In the genomic region with DNA sequence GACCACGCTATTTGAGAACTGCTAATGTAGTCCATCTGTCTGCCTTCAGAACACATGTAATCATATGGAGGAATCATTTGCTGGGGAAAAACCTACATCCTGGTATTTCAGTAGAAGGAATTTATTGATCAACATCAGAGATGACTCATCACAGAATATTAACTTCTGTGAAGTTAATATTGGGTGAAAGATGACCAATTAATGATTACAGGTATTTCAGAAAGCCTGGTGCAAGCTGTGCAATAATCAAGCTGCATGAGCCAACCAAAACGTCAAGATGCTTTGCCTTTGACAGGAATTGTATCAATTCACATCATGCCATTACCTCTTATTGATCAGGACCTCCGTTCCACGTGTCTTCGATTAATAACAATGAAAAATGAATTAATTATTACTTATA, we compare ENCODE assay signal across 18 cellular contexts. TPM values are rescaled to one million over a fixed set of nuclear protein-coding genes. Genes with fewer than 3 reads are reported as not detected.
DNase-seq lines count a peak whose midpoint lies in the region; ATAC-seq, FAIRE-seq and TF ChIP-seq lines count a peak whose summit lies in the region.
"Had no signal": no experiment of that assay in that cellular context is flagged by ENCODE, and none has a peak within 500 bp of the region (broad histone marks: within the 10 kb centered on the region; RNA-seq: fewer than 3 reads in every experiment).

No MANE protein-coding gene starts in this region.

- no peak for FAIRE-seq in pancreas (lab: Jason Lieb, UNC)
- no peak for FAIRE-seq in RCC 7860 (lab: Jason Lieb, UNC)
- FAIRE-seq: G401.6, GM12892 had no signal

- H4K8ac ChIP-seq in mesenchymal stem cell (ENCODE audit: low read length), result no peak overlapping the region

- TF ChIP-seq CTCF in Calu3 (IDR thresholded peaks at IDR 0.05; ENCODE audit: unreplicated experiment), result no peak
- TF ChIP-seq CTCF in pancreas (IDR thresholded peaks at IDR 0.05), result no peak
- no peak for TF ChIP-seq CTCF in osteocyte (IDR thresholded peaks at IDR 0.05)

- H3K18ac ChIP-seq in mesenchymal stem cell (ENCODE audit: low read depth in 1 of 2, low read length in 2 of 2), result no peak overlapping the region

- no peak overlapping the region for H3K9ac ChIP-seq in mesenchymal stem cell (ENCODE audit: low read length)

- H3K79me1 ChIP-seq in mesenchymal stem cell (replicated peaks; ENCODE audit: low read length, poor library complexity, severe bottlenecking), result no peaks in the 10 kb centered on the region

- no peaks in the 10 kb centered on the region for H3K27me3 ChIP-seq in mesenchymal stem cell (ENCODE audit: control insufficient read depth in 1 of 2, insufficient read depth in 1 of 2, low read length in 2 of 2)
- H3K27me3 ChIP-seq in pancreas, result no peaks in the 10 kb centered on the region

- peaks cover 87% of the 10 kb centered on the region for H3K4me1 Mint-ChIP-seq in Calu3 (ENCODE audit: low read depth, unreplicated experiment)
- peaks cover 29% of the 10 kb centered on the region for H3K4me1 Mint-ChIP-seq in osteocyte (ENCODE audit: unreplicated experiment)
- H3K4me1 Mint-ChIP-seq: CD4-positive, alpha-beta memory T cell; H9 had no signal

- H3K9me3 ChIP-seq in mesenchymal stem cell (ENCODE audit: control insufficient read depth, low read length), result no peaks in the 10 kb centered on the region
- no peaks in the 10 kb centered on the region for H3K9me3 ChIP-seq in pancreas

- peak overlapping the region; percentile 37 for H3K27ac Mint-ChIP-seq in Calu3 (ENCODE audit: unreplicated experiment)
- no peak overlapping the region for H3K27ac Mint-ChIP-seq in osteocyte (ENCODE audit: unreplicated experiment)
- H3K27ac Mint-ChIP-seq: CD4-positive, alpha-beta memory T cell; GM23338; H9 had no signal

- H2AK5ac ChIP-seq in mesenchymal stem cell (ENCODE audit: low read length, severe bottlenecking), result peak overlapping the region; percentile 72

- ATAC-seq in pancreas (peak in 3 of 4 donors; percentile 26 to 64 (median 64)), GM18858 (IDR thresholded peaks at IDR 0.05; ENCODE audit: unreplicated experiment) (no peak)
- ATAC-seq: GM23338, HCT116 had no signal

- no peak overlapping the region for H3K4me3 ChIP-seq in mesenchymal stem cell (ENCODE audit: insufficient read depth in 1 of 2, low read depth in 1 of 2, low read length in 2 of 2)
- no peak overlapping the region for H3K4me3 ChIP-seq in pancreas
- H3K4me3 ChIP-seq: GM23338 had no signal

- H3K4me2 ChIP-seq in mesenchymal stem cell (ENCODE audit: low read length, poor library complexity, severe bottlenecking), result no peak overlapping the region
- H3K4me2 ChIP-seq: GM23338 had no signal

- BruUV-seq in Calu3 (replicated peaks; lab: Mats Ljungman, UMichigan), result no TSS peak

- no peak overlapping the region for H2BK15ac ChIP-seq in mesenchymal stem cell (ENCODE audit: low read depth, poor library complexity, severe bottlenecking)

- H3K27me3 Mint-ChIP-seq in Calu3 (ENCODE audit: unreplicated experiment) (no peaks in the 10 kb centered on the region), osteocyte (ENCODE audit: unreplicated experiment) (no peaks in the 10 kb centered on the region)

- H3K27ac ChIP-seq in mesenchymal stem cell (ENCODE audit: low read length, poor library complexity, severe bottlenecking) (no peak overlapping the region), pancreas (no peak overlapping the region)

- no peak overlapping the region for H4K91ac ChIP-seq in mesenchymal stem cell (ENCODE audit: low read length)

- H2BK5ac ChIP-seq in mesenchymal stem cell (ENCODE audit: low read depth, low read length, poor library complexity, severe bottlenecking), result no peak overlapping the region

- intact Hi-C loops in Calu3 (cut with micrococcal nuclease; ENCODE audit: unreplicated experiment) (no loop called here), pancreas (cut with DNase I) (no loop called here)

- H3K4me1 ChIP-seq in mesenchymal stem cell (ENCODE audit: control insufficient read depth, insufficient read depth, low read depth, low read length) (peaks cover 4% of the 10 kb centered on the region), pancreas (no peaks in the 10 kb centered on the region)

- WGBS in mesenchymal stem cell, result 100% methylated on average over 2 of the region's 5 CpGs
- WGBS in pancreas, 2 donors, result 51 to 52% methylated on average over 5 of the region's 5 CpGs

- no peak overlapping the region for H2AFZ ChIP-seq in mesenchymal stem cell (ENCODE audit: low read depth, low read length)

- no peak for DNase-seq in Calu3
- no peak for DNase-seq in mesenchymal stem cell
- DNase-seq in pancreas, result no peak
- no peak for DNase-seq in NCI-H2171 (lab: John Stamatoyannopoulos, UW)
- DNase-seq in RCC 7860 (ENCODE audit: low spot score), result no peak
- no peak for DNase-seq in osteocyte (ENCODE audit: extremely low spot score, unreplicated experiment)
- DNase-seq: 8988T; C1 segment of cervical spinal cord; CD4-positive, alpha-beta memory T cell; COR-L47; DMS153; DND-41; H9 had no signal

- no peak overlapping the region for H3K4me3 Mint-ChIP-seq in Calu3 (ENCODE audit: low read depth, unreplicated experiment)
- no peak overlapping the region for H3K4me3 Mint-ChIP-seq in osteocyte (ENCODE audit: unreplicated experiment)
- H3K4me3 Mint-ChIP-seq: CD4-positive, alpha-beta memory T cell; GM23338; H9 had no signal

- no peak overlapping the region for H2BK12ac ChIP-seq in mesenchymal stem cell (ENCODE audit: low read length in 2 of 2)

- H3K36me3 Mint-ChIP-seq in Calu3 (ENCODE audit: insufficient read depth, unreplicated experiment) (peaks cover 11% of the 10 kb centered on the region), osteocyte (ENCODE audit: unreplicated experiment) (no peaks in the 10 kb centered on the region)
- H3K36me3 Mint-ChIP-seq: CD4-positive, alpha-beta memory T cell had no signal

- H3K36me3 ChIP-seq in mesenchymal stem cell (ENCODE audit: control insufficient read depth in 1 of 2, insufficient read depth in 2 of 2, low read depth in 1 of 2, low read length in 2 of 2) (no peaks in the 10 kb centered on the region), pancreas (no peaks in the 10 kb centered on the region)

- H2BK120ac ChIP-seq in mesenchymal stem cell (ENCODE audit: low read depth, low read length), result no peak overlapping the region

- CTCF ChIA-PET in Calu3 (lab: Charles Lee), result no interaction called here

- no peak overlapping the region for H3K23ac ChIP-seq in mesenchymal stem cell (ENCODE audit: low read length in 2 of 2)

- H3K9me3 Mint-ChIP-seq in Calu3 (ENCODE audit: low read depth, unreplicated experiment) (peaks cover 10% of the 10 kb centered on the region), osteocyte (ENCODE audit: unreplicated experiment) (no peaks in the 10 kb centered on the region)
- H3K9me3 Mint-ChIP-seq: CD4-positive, alpha-beta memory T cell; GM23338; H9 had no signal

- no peak overlapping the region for H3K14ac ChIP-seq in mesenchymal stem cell (ENCODE audit: low read length in 2 of 2)

- no peak overlapping the region for H3K4ac ChIP-seq in mesenchymal stem cell (ENCODE audit: low read depth in 1 of 2, low read length in 2 of 2)

RNA-seq across cellular contexts. Expression of a gene that starts 9.4 kb away (rescaled TPM):
- total RNA-seq in Calu3 (2022), result 378 and 497 TPM in 2 replicates
- polyA plus RNA-seq in mesenchymal stem cell (2013, experiment 1 of 2), result 377 TPM
- 383 TPM for polyA plus RNA-seq in mesenchymal stem cell (2013, experiment 2 of 2)
- 10 to 100 TPM; 28.8 to 87.0 (median 40.8) TPM for total RNA-seq in pancreas
- 10 to 100 TPM; 29.0 to 53.8 TPM for polyA plus RNA-seq in pancreas
- 152 and 155 TPM in 2 replicates for total RNA-seq in osteocyte
